ENCODE assay signal across 8 cellular contexts in the genomic region with DNA sequence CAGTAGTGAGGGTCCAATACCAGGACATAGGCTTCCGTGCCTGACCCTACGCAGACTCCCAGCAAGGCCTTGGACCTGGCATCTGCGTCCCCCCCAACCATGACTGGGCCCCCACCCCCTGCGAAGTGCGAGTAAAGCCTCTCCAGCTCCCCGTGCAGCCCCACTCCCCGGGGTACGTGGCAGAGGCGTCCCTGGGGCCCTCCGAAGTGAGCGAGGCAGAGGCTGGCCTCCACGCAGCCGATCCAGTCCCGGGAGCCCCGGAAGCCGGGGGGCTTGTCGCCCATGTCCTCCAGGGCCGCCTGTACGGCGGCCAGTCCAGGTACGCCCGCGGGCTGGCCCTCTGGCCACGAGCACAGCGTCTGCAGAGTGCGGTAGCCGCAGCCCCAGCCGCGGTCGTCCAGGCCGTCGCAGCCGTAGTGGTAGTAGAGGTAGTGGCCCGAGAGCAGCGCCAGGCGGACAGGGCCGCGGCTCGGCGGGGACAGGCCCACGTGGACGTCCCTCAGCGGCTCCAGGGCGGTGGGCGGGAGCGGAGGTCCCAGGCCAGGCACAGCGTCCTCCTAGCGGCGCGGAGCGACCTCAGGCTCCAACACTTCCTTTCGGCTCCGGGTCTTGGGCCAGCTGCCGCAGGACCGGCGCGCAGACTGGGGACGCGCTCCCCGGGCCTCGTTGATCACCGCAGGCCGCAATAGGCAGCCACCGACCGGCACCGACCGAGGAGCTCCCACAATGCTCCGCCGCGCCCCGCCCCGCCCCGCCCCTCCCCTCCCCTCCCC. TPM values are rescaled to one million over a fixed set of nuclear protein-coding genes. Genes with fewer than 3 reads are reported as not detected.
DNase-seq lines count a peak whose midpoint lies in the region; ATAC-seq and TF ChIP-seq lines count a peak whose summit lies in the region.

A gene (minus strand): TSS at position 728 of the 773 bp plus-strand sequence. CDS start 444 bp downstream, at position 284.

- peaks cover 45% of the 10 kb centered on the region for H3K36me3 ChIP-seq in HUES64 (ENCODE audit: insufficient read depth, low read length)
- peaks cover 44% of the 10 kb centered on the region for H3K36me3 ChIP-seq in suprapubic skin

- TF ChIP-seq CTCF in astrocyte of the spinal cord (IDR thresholded peaks at IDR 0.05; ENCODE audit: low read depth, low read length) (no peak), suprapubic skin (IDR thresholded peaks at IDR 0.05) (no peak)

- TF ChIP-seq EP300 in suprapubic skin (IDR thresholded peaks at IDR 0.05) = no peak

- H3K27me3 ChIP-seq in HUES64 (ENCODE audit: insufficient read depth, low read length) = no peaks in the 10 kb centered on the region; the same call in 1 of the 2 replicates
- H3K27me3 ChIP-seq in suprapubic skin = no peaks in the 10 kb centered on the region

- intact Hi-C loops in left colon (cut with DNase I, micrococcal nuclease) = no loop called here

- H3K4me3 ChIP-seq in HUES64 (ENCODE audit: low read length) (peak within 1 kb of the TSS; percentile 91), astrocyte of the spinal cord (ENCODE audit: low read depth, low read length) (peak within 1 kb of the TSS; percentile 51), suprapubic skin (peak within 1 kb of the TSS; percentile 67)

- 3% methylated on average over 70 of the region's 73 CpGs for WGBS in HUES64
- WGBS in suprapubic skin = 46% methylated on average over 3 of the region's 73 CpGs

- DNase-seq in DMS114 treated with DMSO at 0.1 percent for 48 hours (lab: John Stamatoyannopoulos, UW; ENCODE audit: unreplicated experiment) = peak; percentile 55
- DNase-seq in astrocyte of the spinal cord (ENCODE audit: low read depth, low spot score) = no peak
- no peak for DNase-seq in left colon
- peak in 1 of 2 donors; percentile 78 for DNase-seq in suprapubic skin (ENCODE audit: low spot score in 2 of 2)
- DNase-seq in NCI-H1694 (lab: John Stamatoyannopoulos, UW) = no peak
- no peak for DNase-seq in D341Med (ENCODE audit: low spot score)

- ATAC-seq in GM21360 (IDR thresholded peaks at IDR 0.05; ENCODE audit: unreplicated experiment) (peak; percentile 23), left colon (peak; percentile 49)

- H3K9ac ChIP-seq in HUES64 (ENCODE audit: low read depth, low read length) = peak within 1 kb of the TSS; percentile 96

- TF ChIP-seq POLR2A in suprapubic skin (IDR thresholded peaks at IDR 0.05) = no peak

- in situ Hi-C loops in astrocyte of the spinal cord (cut with HindIII; ENCODE audit: low sequenced_read_pairs) = no loop called here

- H3K9me3 ChIP-seq in HUES64 (ENCODE audit: insufficient read depth, low read depth, low read length) = no peaks in the 10 kb centered on the region
- no peaks in the 10 kb centered on the region for H3K9me3 ChIP-seq in suprapubic skin

- H3K27ac ChIP-seq in HUES64 (ENCODE audit: low read depth, low read length) (peak within 1 kb of the TSS; percentile 92), suprapubic skin (peak within 1 kb of the TSS; percentile 89)

- H3K4me1 ChIP-seq in HUES64 (ENCODE audit: insufficient read depth, low read length) = no peaks in the 10 kb centered on the region
- H3K4me1 ChIP-seq in suprapubic skin = peaks cover 42% of the 10 kb centered on the region

RNA-seq across cellular contexts. Expression of the gene that starts here (rescaled TPM):
- 2.5 TPM for polyA plus RNA-seq in HUES64 (2013, experiment 1 of 2)
- 2.7 TPM for polyA plus RNA-seq in HUES64 (2013, experiment 2 of 2)
- total RNA-seq in left colon (1 to 10 TPM; 2.2 to 2.7 TPM), suprapubic skin (1 to 10 TPM; 1.1 to 2.3 (median 1.7) TPM)
